Comparison of ENCODE assay signal across 24 cellular contexts in the genomic region with DNA sequence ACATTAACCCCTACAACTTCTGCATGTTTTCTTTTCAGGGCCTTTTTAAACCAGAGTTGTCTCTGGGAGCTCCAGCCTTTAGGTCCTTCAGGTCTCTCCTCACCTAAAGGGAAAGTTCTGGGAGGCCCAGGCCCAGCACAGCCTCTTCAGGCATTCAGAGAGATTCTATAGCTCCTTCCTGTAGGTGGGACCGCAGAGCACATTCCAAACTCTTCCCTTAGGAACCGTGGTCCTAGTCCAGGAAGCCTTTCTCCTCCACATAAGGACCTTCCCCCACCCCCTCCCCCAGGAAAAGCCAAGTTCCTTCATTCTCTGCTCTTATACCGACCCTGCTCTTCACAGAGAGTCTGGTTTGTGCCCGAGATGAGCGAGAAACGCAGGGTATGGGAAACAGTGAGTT. TPM values are rescaled to one million over a fixed set of nuclear protein-coding genes. Genes with fewer than 3 reads are reported as not detected.
A peak's percentile ranks its signal among the peaks of the same experiment; 100 is the strongest.
DNase-seq lines count a peak whose midpoint lies in the region; ATAC-seq, FAIRE-seq and TF ChIP-seq lines count a peak whose summit lies in the region.
"Had no signal": no experiment of that assay in that cellular context is flagged by ENCODE, and none has a peak within 500 bp of the region (broad histone marks: within the 10 kb centered on the region; RNA-seq: fewer than 3 reads in every experiment).

No MANE protein-coding gene starts in this region.

- peak; percentile 41 for ATAC-seq in WTC11
- ATAC-seq in stimulated activated naive B cell treated with anti-CD40 and anti-IgM and Interleukin-4, amounts not matched to agents 10 μg/mL and 1 μg/mL and 100 μg/mL, for 72 hours (replicated peaks): no peak
- no peak for ATAC-seq in pancreas
- ATAC-seq in left lobe of liver: no peak
- ATAC-seq: Right ventricle myocardium inferior had no signal

- H3K36me3 ChIP-seq in H7 (replicated peaks; ENCODE audit: control insufficient read depth, insufficient read depth, low read length) (no peaks in the 10 kb centered on the region), mesendoderm (ENCODE audit: control insufficient read depth, insufficient read depth, low read length) (no peaks in the 10 kb centered on the region), pancreas (no peaks in the 10 kb centered on the region)
- H3K36me3 ChIP-seq: SJCRH30 had no signal

- H3K79me2 ChIP-seq in mesendoderm (ENCODE audit: control insufficient read depth, insufficient read depth, low read length): no peaks in the 10 kb centered on the region

- WGBS in mesendoderm (ENCODE audit: extremely low coverage, insufficient coverage, low lambda C conversion rate): no CpG with 5 or more reads among the region's 6 CpGs
- WGBS in pancreas, 2 donors: 71 to 72% methylated on average over 6 of the region's 6 CpGs

- no peak overlapping the region for H2BK120ac ChIP-seq in mesendoderm (ENCODE audit: low read depth, low read length)

- H3K18ac ChIP-seq in mesendoderm (ENCODE audit: low read length): no peak overlapping the region

- FAIRE-seq in pancreas (lab: Jason Lieb, UNC): no peak
- FAIRE-seq: G401.6, GM12891, HTR-8/SVneo had no signal

- POLR2A ChIA-PET in WTC11 (lab: Charles Lee): interaction anchor here (1.7 kb wide), 1 partner anchor 15 kb away, joined by 4 read pairs; a partner anchor contains a TSS

- H3K56ac ChIP-seq in mesendoderm (ENCODE audit: low read length): no peak overlapping the region

- H4K8ac ChIP-seq in mesendoderm (ENCODE audit: low read depth, low read length): no peak overlapping the region

- H3K79me1 ChIP-seq in mesendoderm (ENCODE audit: low read length): no peaks in the 10 kb centered on the region

- no peak overlapping the region for H3K23ac ChIP-seq in mesendoderm (ENCODE audit: low read length)

- no peak overlapping the region for H3K4me2 ChIP-seq in mesendoderm (ENCODE audit: low read length)
- H3K4me2 ChIP-seq: PC-9 had no signal

- H2BK15ac ChIP-seq in mesendoderm (replicated peaks; ENCODE audit: low read depth): no peak overlapping the region

- H3K4me3 Mint-ChIP-seq in WTC11 (peak overlapping the region; percentile 56), endothelial cell (ENCODE audit: unreplicated experiment) (no peak overlapping the region)
- no peak overlapping the region for H3K4me3 Mint-ChIP-seq in stimulated activated naive B cell treated with anti-CD40 and anti-IgM and Interleukin-4, amounts not matched to agents 10 μg/mL and 1 μg/mL and 100 μg/mL, for 72 hours

- intact Hi-C loops in pancreas (cut with DNase I): no loop called here

- CTCF ChIA-PET in WTC11 (lab: Charles Lee): interaction anchor here (0.7 to 9.0 kb wide), 10 partner anchors 8 to 593 kb away, joined by 3 to 242 read pairs (median 10); a partner anchor contains a TSS

- TF ChIP-seq CTCF in WTC11 (IDR thresholded peaks at IDR 0.05) (no peak), pancreas (IDR thresholded peaks at IDR 0.05) (no peak), endothelial cell (IDR thresholded peaks at IDR 0.05; ENCODE audit: unreplicated experiment) (no peak)

- H2BK5ac ChIP-seq in mesendoderm (ENCODE audit: low read length): no peak overlapping the region

- H3K4ac ChIP-seq in mesendoderm (ENCODE audit: low read depth, low read length): no peak overlapping the region

- H3K27me3 Mint-ChIP-seq in WTC11 (ENCODE audit: low read depth): peaks cover 100% of the 10 kb centered on the region
- peaks cover 82 to 95% of the 10 kb centered on the region in 2 donors for H3K27me3 Mint-ChIP-seq in stimulated activated naive B cell treated with anti-CD40 and anti-IgM and Interleukin-4, amounts not matched to agents 10 μg/mL and 1 μg/mL and 100 μg/mL, for 72 hours
- peaks cover 27% of the 10 kb centered on the region for H3K27me3 Mint-ChIP-seq in endothelial cell (ENCODE audit: unreplicated experiment)

- H3K27me3 ChIP-seq in H7 (ENCODE audit: control insufficient read depth, insufficient read depth, low read length): peaks cover 98% of the 10 kb centered on the region
- peaks cover 75% of the 10 kb centered on the region for H3K27me3 ChIP-seq in mesendoderm (ENCODE audit: insufficient read depth, low read length, poor library complexity)
- H3K27me3 ChIP-seq in pancreas: no peaks in the 10 kb centered on the region
- H3K27me3 ChIP-seq: SJCRH30 had no signal

- H3K9ac ChIP-seq in mesendoderm (ENCODE audit: low read length): no peak overlapping the region

- no peak overlapping the region; the same call in 1 of the 2 replicates for H3K27ac Mint-ChIP-seq in WTC11
- H3K27ac Mint-ChIP-seq in stimulated activated naive B cell treated with anti-CD40 and anti-IgM and Interleukin-4, amounts not matched to agents 10 μg/mL and 1 μg/mL and 100 μg/mL, for 72 hours: peak overlapping the region; percentile 70
- no peak overlapping the region for H3K27ac Mint-ChIP-seq in endothelial cell (ENCODE audit: unreplicated experiment)
- H3K27ac Mint-ChIP-seq: CD4-positive, alpha-beta memory T cell had no signal

- H3K36me3 Mint-ChIP-seq in WTC11 (no peaks in the 10 kb centered on the region), endothelial cell (ENCODE audit: low read depth, unreplicated experiment) (no peaks in the 10 kb centered on the region)
- H3K36me3 Mint-ChIP-seq in stimulated activated naive B cell treated with anti-CD40 and anti-IgM and Interleukin-4, amounts not matched to agents 10 μg/mL and 1 μg/mL and 100 μg/mL, for 72 hours: peaks cover 3 to 5% of the 10 kb centered on the region in 2 donors

- no peaks in the 10 kb centered on the region for H3K9me3 Mint-ChIP-seq in WTC11
- peaks cover 2 to 3% of the 10 kb centered on the region in 2 donors for H3K9me3 Mint-ChIP-seq in stimulated activated naive B cell treated with anti-CD40 and anti-IgM and Interleukin-4, amounts not matched to agents 10 μg/mL and 1 μg/mL and 100 μg/mL, for 72 hours
- no peaks in the 10 kb centered on the region for H3K9me3 Mint-ChIP-seq in endothelial cell (ENCODE audit: unreplicated experiment)

- H3K4me3 ChIP-seq in H7 (ENCODE audit: insufficient read depth, low read depth, low read length) (no peak overlapping the region), mesendoderm (ENCODE audit: low read length) (no peak overlapping the region), pancreas (no peak overlapping the region)
- H3K4me3 ChIP-seq: PC-9, SJCRH30 had no signal

- H4K5ac ChIP-seq in mesendoderm (ENCODE audit: low read length): no peak overlapping the region

- no peak overlapping the region for H2AK5ac ChIP-seq in mesendoderm (ENCODE audit: low read length)

- H3K27ac ChIP-seq in mesendoderm (ENCODE audit: low read depth, low read length) (no peak overlapping the region), pancreas (no peak overlapping the region)
- H3K27ac ChIP-seq: PC-9, SJCRH30 had no signal

- H3K9me3 ChIP-seq in pancreas: no peaks in the 10 kb centered on the region
- H3K9me3 ChIP-seq: SJCRH30 had no signal

- H3K4me1 ChIP-seq in mesendoderm (ENCODE audit: control insufficient read depth, low read depth, low read length) (no peaks in the 10 kb centered on the region), pancreas (no peaks in the 10 kb centered on the region)
- H3K4me1 ChIP-seq: SJCRH30 had no signal

- DNase-seq in H7: peak; percentile 58
- peak; percentile 23 for DNase-seq in WTC11 (ENCODE audit: low spot score)
- peak; percentile 70 for DNase-seq in mesendoderm
- no peak for DNase-seq in stimulated activated naive B cell treated with anti-CD40 and anti-IgM and Interleukin-4, amounts not matched to agents 10 μg/mL and 1 μg/mL and 100 μg/mL, for 72 hours
- DNase-seq in pancreas: no peak
- no peak for DNase-seq in endothelial cell (ENCODE audit: low spot score)
- no peak for DNase-seq in left lobe of liver (ENCODE audit: low spot score)
- DNase-seq: C1 segment of cervical spinal cord; CD4-positive, alpha-beta memory T cell; COR-L47; DMS53; KBM-7; MV-4-11; NCI-H1105; NCI-H1436 treated with DMSO at 0.1 percent for 48 hours; NCI-H187 treated with DMSO at 0.1 percent for 48 hours; NCI-H524; NCI-H774; PC-9; SJCRH30 had no signal

- peaks cover 38% of the 10 kb centered on the region for H3K4me1 Mint-ChIP-seq in WTC11
- peaks cover 11 to 15% of the 10 kb centered on the region in 2 donors for H3K4me1 Mint-ChIP-seq in stimulated activated naive B cell treated with anti-CD40 and anti-IgM and Interleukin-4, amounts not matched to agents 10 μg/mL and 1 μg/mL and 100 μg/mL, for 72 hours
- H3K4me1 Mint-ChIP-seq in endothelial cell (ENCODE audit: unreplicated experiment): peaks cover 26% of the 10 kb centered on the region

TF ChIP-seq in WTC11, 78 proteins besides CTCF, POLR2A, EP300 and RAD21 (continues in another document):
- no peak for TF ChIP-seq SOX15 (CRISPR knock-in tag; IDR thresholded peaks at IDR 0.05)
- TF ChIP-seq, protein P1, sequence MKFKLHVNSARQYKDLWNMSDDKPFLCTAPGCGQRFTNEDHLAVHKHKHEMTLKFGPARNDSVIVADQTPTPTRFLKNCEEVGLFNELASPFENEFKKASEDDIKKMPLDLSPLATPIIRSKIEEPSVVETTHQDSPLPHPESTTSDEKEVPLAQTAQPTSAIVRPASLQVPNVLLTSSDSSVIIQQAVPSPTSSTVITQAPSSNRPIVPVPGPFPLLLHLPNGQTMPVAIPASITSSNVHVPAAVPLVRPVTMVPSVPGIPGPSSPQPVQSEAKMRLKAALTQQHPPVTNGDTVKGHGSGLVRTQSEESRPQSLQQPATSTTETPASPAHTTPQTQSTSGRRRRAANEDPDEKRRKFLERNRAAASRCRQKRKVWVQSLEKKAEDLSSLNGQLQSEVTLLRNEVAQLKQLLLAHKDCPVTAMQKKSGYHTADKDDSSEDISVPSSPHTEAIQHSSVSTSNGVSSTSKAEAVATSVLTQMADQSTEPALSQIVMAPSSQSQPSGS (CRISPR knock-in tag; IDR thresholded peaks at IDR 0.05; ENCODE audit: borderline replicate concordance, low read depth): no peak
- TF ChIP-seq NFE2L1 (CRISPR knock-in tag; IDR thresholded peaks at IDR 0.05): no peak

RNA-seq across cellular contexts. Expression of a gene that starts 14.8 kb away (rescaled TPM):
- not detected in 2 replicates for total RNA-seq in H7 (2014; rRNA removed; shearing (Covaris generic))
- 0.09 to 0.14 TPM (median 0.09 TPM) in 3 replicates for total RNA-seq in WTC11 (2021)
- polyA plus RNA-seq in mesendoderm (2013, experiment 1 of 2): 0.25 TPM
- 0.28 TPM for polyA plus RNA-seq in mesendoderm (2013, experiment 2 of 2)
- total RNA-seq in pancreas: 1 to 10 TPM; 3.1 to 8.1 (median 6.0) TPM
- 10 to 100 TPM in 1 of 2 donors, 1 to 10 TPM in 1; 7.4 to 19.2 TPM for polyA plus RNA-seq in pancreas
- total RNA-seq in endothelial cell (ENCODE audit: unreplicated experiment): 14.6 TPM
- not detected for total RNA-seq in left lobe of liver
- total RNA-seq: CD4-positive, alpha-beta memory T cell; Right ventricle myocardium inferior had no signal
- polyA plus RNA-seq: CD4-positive, alpha-beta memory T cell had no signal

Comparison
In these comparisons a context has a peak if more than half of its experiments do, and no peak if none do; other contexts are left out.
1. DNase-seq: peak in H7 (single experiment), WTC11 (single experiment) and mesendoderm (single experiment); none in stimulated activated naive B cell treated with anti-CD40 and anti-IgM and Interleukin-4, amounts not matched to agents 10 μg/mL and 1 μg/mL and 100 μg/mL, for 72 hours (single experiment), pancreas (0 of 6), endothelial cell (single experiment) and left lobe of liver (single experiment).